16 cellular contexts compared by ENCODE assay signal in genomic region chr6:20771427-20771826, GRCh38.
DNase-seq lines count a peak whose midpoint lies in the region; ATAC-seq and TF ChIP-seq lines count a peak whose summit lies in the region.
"Had no signal": no experiment of that assay in that cellular context is flagged by ENCODE, and none has a peak within 500 bp of the region (broad histone marks: within the 10 kb centered on the region; RNA-seq: fewer than 3 reads in every experiment).

No MANE protein-coding gene starts in this region.

- H4K8ac ChIP-seq in H9 (replicated peaks; ENCODE audit: insufficient read length, low read depth, low read length) = no peak overlapping the region

- no peak overlapping the region for H3K18ac ChIP-seq in H9 (ENCODE audit: insufficient read length, low read depth, low read length)

- no peaks in the 10 kb centered on the region for H3K79me1 ChIP-seq in H9 (ENCODE audit: insufficient read depth, low read depth, low read length, poor library complexity, severe bottlenecking)

- no peak overlapping the region for H3K23ac ChIP-seq in H9 (ENCODE audit: insufficient read length, low read depth, low read length)

- H3K4me1 Mint-ChIP-seq in H9 = peaks cover 17 to 27% of the 10 kb centered on the region in 2 experiments

- H3K23me2 ChIP-seq in H9 (ENCODE audit: insufficient read length, low read depth, low read length, poor library complexity, severe bottlenecking) = no peaks in the 10 kb centered on the region

- peak in 3 of 4 donors; percentile 50 to 83 (median 65) for ATAC-seq in psoas muscle
- no peak for ATAC-seq in GM21737 (IDR thresholded peaks at IDR 0.05; ENCODE audit: unreplicated experiment)
- ATAC-seq: CD8-positive, alpha-beta T cell had no signal

- intact Hi-C loops in psoas muscle (cut with DNase I) (no loop called here), stomach (cut with DNase I; ENCODE audit: low total_unique reads) (no loop called here)

- no peaks in the 10 kb centered on the region for H3K27me3 Mint-ChIP-seq in H9 (ENCODE audit: low read depth)

- H3K9me3 ChIP-seq in H9 (ENCODE audit: control insufficient read depth, low read depth, low read length) (no peaks in the 10 kb centered on the region), SK-N-MC (ENCODE audit: low read depth, low read length) (no peaks in the 10 kb centered on the region), psoas muscle (no peaks in the 10 kb centered on the region), stomach (no peaks in the 10 kb centered on the region)
- H3K9me3 ChIP-seq: BLaER1 treated with 17β-estradiol and CSF1 and Interleukin-3, amounts not matched to agents 10 nM and 100 nM had no signal

- peaks cover 11% of the 10 kb centered on the region; the same call in 1 of the 2 replicates for H3K36me3 ChIP-seq in SK-N-MC (ENCODE audit: insufficient read depth, low read length)
- no peaks in the 10 kb centered on the region for H3K36me3 ChIP-seq in psoas muscle (ENCODE audit: insufficient read depth in 1 of 2, low read depth in 1 of 2)
- peaks cover 0 to 8% (median 0%) of the 10 kb centered on the region in 4 donors for H3K36me3 ChIP-seq in stomach

- no peak overlapping the region for H2AFZ ChIP-seq in H9 (ENCODE audit: low read length)

- no peak overlapping the region for H2BK12ac ChIP-seq in H9 (ENCODE audit: insufficient read length, low read depth, low read length)

- H3K27ac ChIP-seq in H9 (ENCODE audit: insufficient read length, low read depth, low read length) (no peak overlapping the region), SK-N-MC (peak overlapping the region; percentile 73), psoas muscle (peak overlapping the region; percentile 62), stomach (no peak overlapping the region), RWPE1 (no peak overlapping the region)
- H3K27ac ChIP-seq: BLaER1 treated with 17β-estradiol and CSF1 and Interleukin-3, amounts not matched to agents 10 nM and 100 nM had no signal

- no peak overlapping the region for H2BK5ac ChIP-seq in H9 (ENCODE audit: insufficient read length, low read length)

- DNase-seq in H9 (peak; percentile 50), SK-N-MC (ENCODE audit: low read depth, low spot score) (no peak), iPS DF 4.7 (ENCODE audit: extremely low read depth, low spot score) (peak; percentile 19), psoas muscle (no peak), stomach (no peak), RWPE1 (ENCODE audit: low spot score) (no peak)
- DNase-seq: CD8-positive, alpha-beta T cell; DMS153; Karpas-422; NCI-H1694; NCI-H2081; NCI-H446; NCI-H526; Right ventricle myocardium superior had no signal

- no peak overlapping the region for H4K5ac ChIP-seq in H9 (ENCODE audit: insufficient read length, low read depth, low read length)

- no peaks in the 10 kb centered on the region for H3K79me2 ChIP-seq in H9 (ENCODE audit: insufficient read depth, low read length)

- no peak overlapping the region for H2AK5ac ChIP-seq in H9 (ENCODE audit: insufficient read length, low read length)

- TF ChIP-seq POLR2A in stomach (IDR thresholded peaks at IDR 0.05) = no peak

- no peaks in the 10 kb centered on the region for H3K36me3 Mint-ChIP-seq in H9 (ENCODE audit: insufficient read depth in 1 of 3, low read depth in 3 of 3)

- no peak overlapping the region for H2BK120ac ChIP-seq in H9 (ENCODE audit: low read depth, low read length, poor library complexity, severe bottlenecking)

- H3K9me3 Mint-ChIP-seq in H9 = no peaks in the 10 kb centered on the region
- H3K9me3 Mint-ChIP-seq: CD8-positive, alpha-beta T cell had no signal

- no peak overlapping the region for H2BK20ac ChIP-seq in H9 (ENCODE audit: low read depth, low read length, poor library complexity, severe bottlenecking)

- CTCF ChIA-PET in RWPE1 (lab: Yijun Ruan, JAX) = no interaction called here

- H3K9ac ChIP-seq in H9 (ENCODE audit: extremely low read depth, insufficient read length, low read length) (no peak overlapping the region), SK-N-MC (ENCODE audit: insufficient read length) (no peak overlapping the region)
- H3K9ac ChIP-seq: BLaER1 treated with 17β-estradiol and CSF1 and Interleukin-3, amounts not matched to agents 10 nM and 100 nM had no signal

- no peak overlapping the region for H3T11ph ChIP-seq in H9 (ENCODE audit: low read length)

- no peak overlapping the region for H3K4me3 Mint-ChIP-seq in H9
- H3K4me3 Mint-ChIP-seq: CD8-positive, alpha-beta T cell had no signal

- no peak overlapping the region for H3K4ac ChIP-seq in H9 (ENCODE audit: low read depth, low read length)

- H3K27me3 ChIP-seq in H9 (ENCODE audit: insufficient read depth, low read length) (no peaks in the 10 kb centered on the region), psoas muscle (ENCODE audit: insufficient read depth in 3 of 3, low read length in 2 of 3) (no peaks in the 10 kb centered on the region), stomach (no peaks in the 10 kb centered on the region)
- H3K27me3 ChIP-seq: BLaER1 treated with 17β-estradiol and CSF1 and Interleukin-3, amounts not matched to agents 10 nM and 100 nM had no signal

- H3K4me3 ChIP-seq in SK-N-MC (peak overlapping the region; percentile 39), psoas muscle (peak overlapping the region; percentile 38), stomach (no peak overlapping the region)
- H3K4me3 ChIP-seq: BLaER1 treated with 17β-estradiol and CSF1 and Interleukin-3, amounts not matched to agents 10 nM and 100 nM had no signal

- H4K91ac ChIP-seq in H9 (ENCODE audit: insufficient read length, low read depth, low read length) = no peak overlapping the region

- WGBS in H9 (ENCODE audit: extremely low coverage, insufficient read length, low lambda C conversion rate) = no CpG with 5 or more reads among the region's 6 CpGs
- 24 to 45% (median 32%) methylated on average over 6 of the region's 6 CpGs for WGBS in psoas muscle, 3 donors
- WGBS in stomach, 5 donors = 75 to 95% (median 84%) methylated on average over 6 of the region's 6 CpGs

- POLR2A ChIA-PET in RWPE1 (lab: Yijun Ruan, JAX; ENCODE audit: low non-redundant PET) = no interaction called here

- H3K4me1 ChIP-seq in H9 (ENCODE audit: insufficient read depth, low read length) (peaks cover 3% of the 10 kb centered on the region; the same call in 1 of the 2 replicates), psoas muscle (peaks cover 17% of the 10 kb centered on the region), stomach (peaks cover 0 to 5% (median 2%) of the 10 kb centered on the region in 4 donors)

- TF ChIP-seq EP300 in stomach (IDR thresholded peaks at IDR 0.05) = no peak

- TF ChIP-seq CTCF in H9 (conservative IDR thresholded peaks at IDR 0.05) = no peak
- no peak for TF ChIP-seq CTCF in psoas muscle (IDR thresholded peaks at IDR 0.05)
- no peak for TF ChIP-seq CTCF in stomach (IDR thresholded peaks at IDR 0.05)
- TF ChIP-seq CTCF in RWPE1 (conservative IDR thresholded peaks at IDR 0.05; ENCODE audit: low read depth) = no peak

- H3K4me2 ChIP-seq in H9 (ENCODE audit: insufficient read depth, insufficient read length, low read length) = no peak overlapping the region

- H3K56ac ChIP-seq in H9 (ENCODE audit: insufficient read length, low read depth, low read length) = no peak overlapping the region

- no peaks in the 10 kb centered on the region for H4K20me1 ChIP-seq in H9 (ENCODE audit: control insufficient read depth, insufficient read depth, insufficient read length)
- H4K20me1 ChIP-seq: BLaER1 treated with 17β-estradiol and CSF1 and Interleukin-3, amounts not matched to agents 10 nM and 100 nM had no signal

- H2BK15ac ChIP-seq in H9 (ENCODE audit: low read depth, low read length) = no peak overlapping the region

- no peak overlapping the region for H3K14ac ChIP-seq in H9 (ENCODE audit: insufficient read depth, low read length)

- H3K27ac Mint-ChIP-seq in H9 = peak overlapping the region in 2 of 3 experiments; percentile 75 to 76; a peak in 4 of 7 replicates
- H3K27ac Mint-ChIP-seq: CD8-positive, alpha-beta T cell had no signal

Comparison
In these comparisons a context has a peak if more than half of its experiments do, and no peak if none do; other contexts are left out.
1. DNase-seq: peak in H9 (single experiment) and iPS DF 4.7 (single experiment); none in SK-N-MC (single experiment), psoas muscle (0 of 2), stomach (single experiment) and RWPE1 (single experiment).
2. H3K27ac ChIP-seq: peak in SK-N-MC (single experiment) and psoas muscle (single experiment); none in H9 (single experiment), stomach (0 of 5) and RWPE1 (single experiment).
3. H3K4me3 ChIP-seq: peak in SK-N-MC (single experiment) and psoas muscle (single experiment); none in stomach (0 of 4).